Comparison of ENCODE assay signal across 8 cellular contexts in genomic region chr2:127884841-127885301, GRCh38. TPM values are rescaled to one million over a fixed set of nuclear protein-coding genes. Genes with fewer than 3 reads are reported as not detected.
A peak's percentile ranks its signal among the peaks of the same experiment; 100 is the strongest.
DNase-seq lines count a peak whose midpoint lies in the region; ATAC-seq, FAIRE-seq and TF ChIP-seq lines count a peak whose summit lies in the region.
"Not testable (repeated sequence)": the region's sequence is repeated elsewhere in the genome, so short reads cannot be mapped to it uniquely, and the experiment has no call there.

No MANE protein-coding gene starts in this region.

- not testable (repeated sequence) for DNase-seq in A673 (ENCODE audit: low spot score); H7; NT2/D1 (ENCODE audit: low read depth, low spot score); activated CD8-positive, alpha-beta memory T cell treated with anti-CD3 and anti-CD28 coated beads, Interleukin-2, amount 10 ng/mL, durations not matched to agents 7 days and 5 days; right cardiac atrium
- peak; percentile 50 for DNase-seq in colonic mucosa
- DNase-seq in myocyte (ENCODE audit: low read depth), result peak; percentile 34
- peak; percentile 51 for DNase-seq in small intestine

- peaks cover 24% of the 10 kb centered on the region for H3K36me3 Mint-ChIP-seq in activated CD8-positive, alpha-beta memory T cell treated with anti-CD3 and anti-CD28 coated beads, Interleukin-2, amount 10 ng/mL, durations not matched to agents 7 days and 5 days

- 1% methylated on average over 11 of the region's 11 CpGs for WGBS in right cardiac atrium
- 0% methylated on average over 9 to 11 of the region's 11 CpGs for WGBS in small intestine, 3 donors

- H3K4me1 Mint-ChIP-seq in activated CD8-positive, alpha-beta memory T cell treated with anti-CD3 and anti-CD28 coated beads, Interleukin-2, amount 10 ng/mL, durations not matched to agents 7 days and 5 days, result peaks cover 45% of the 10 kb centered on the region

- BruUV-seq in A673 (replicated peaks; lab: Mats Ljungman, UMichigan), result not testable (repeated sequence)

- peak overlapping the region; percentile 74 for H3K27ac Mint-ChIP-seq in activated CD8-positive, alpha-beta memory T cell treated with anti-CD3 and anti-CD28 coated beads, Interleukin-2, amount 10 ng/mL, durations not matched to agents 7 days and 5 days

- H3K4me3 Mint-ChIP-seq in activated CD8-positive, alpha-beta memory T cell treated with anti-CD3 and anti-CD28 coated beads, Interleukin-2, amount 10 ng/mL, durations not matched to agents 7 days and 5 days, result peak overlapping the region; percentile 82

- intact Hi-C loops in A673 (cut with micrococcal nuclease; ENCODE audit: unreplicated experiment); colonic mucosa (cut with DNase I); right cardiac atrium (cut with DNase I): not testable (repeated sequence)

- TF ChIP-seq CTCF in A673 (conservative IDR thresholded peaks at IDR 0.05; ENCODE audit: low read depth, low read length); colonic mucosa (IDR thresholded peaks at IDR 0.05): not testable (repeated sequence)

- H3K9ac ChIP-seq in NT2/D1 (ENCODE audit: insufficient read length, low read depth) (peak overlapping the region; percentile 71), colonic mucosa (ENCODE audit: low read depth in 2 of 2, low read length in 2 of 2) (peak overlapping the region; percentile 65 to 80)

- H3K27ac ChIP-seq in A673 (ENCODE audit: low read depth, low read length, poor library complexity, severe bottlenecking) (peak overlapping the region; percentile 58), colonic mucosa (peak overlapping the region; percentile 81), right cardiac atrium (ENCODE audit: low read length) (peak overlapping the region; percentile 60), small intestine (ENCODE audit: low read depth in 1 of 2, low read length in 1 of 2) (peak overlapping the region in 1 of 2 donors; percentile 50)

- not testable (repeated sequence) for H3K27me3 ChIP-seq in A673 (replicated peaks; ENCODE audit: insufficient read depth, low read depth, low read length, poor library complexity); H7 (ENCODE audit: control insufficient read depth, insufficient read depth, low read length); NT2/D1 (ENCODE audit: insufficient read depth, insufficient read length); colonic mucosa; right cardiac atrium (ENCODE audit: control insufficient read depth, insufficient read depth); small intestine (ENCODE audit: control insufficient read depth in 2 of 2, insufficient read depth in 2 of 2, low read length in 2 of 2)

- peak overlapping the region; percentile 60 for H3K4me3 ChIP-seq in A673 (ENCODE audit: low read depth, low read length, poor library complexity, severe bottlenecking)
- peak overlapping the region; percentile 45 for H3K4me3 ChIP-seq in H7 (ENCODE audit: insufficient read depth, low read depth, low read length)
- H3K4me3 ChIP-seq in NT2/D1 (ENCODE audit: insufficient read length, low read depth), result peak overlapping the region; percentile 48
- H3K4me3 ChIP-seq in colonic mucosa, result peak overlapping the region; percentile 59
- H3K4me3 ChIP-seq in right cardiac atrium (ENCODE audit: low read length), result peak overlapping the region; percentile 50
- peak overlapping the region; percentile 15 to 62 for H3K4me3 ChIP-seq in small intestine (ENCODE audit: low read depth in 1 of 2, low read length in 2 of 2)

- POLR2A ChIA-PET in A673 (lab: Charles Lee; ENCODE audit: low non-redundant PET), result not testable (repeated sequence)

- not testable (repeated sequence) for ATAC-seq in activated CD8-positive, alpha-beta memory T cell treated with anti-CD3 and anti-CD28 coated beads, Interleukin-2, amount 10 ng/mL, durations not matched to agents 7 days and 5 days
- peak in 1 of 2 donors; percentile 5 for ATAC-seq in right cardiac atrium

- CTCF ChIA-PET in A673 (lab: Charles Lee), result not testable (repeated sequence)
- CTCF ChIA-PET in activated CD8-positive, alpha-beta memory T cell treated with anti-CD3 and anti-CD28 coated beads, Interleukin-2, amount 10 ng/mL, durations not matched to agents 7 days and 5 days (lab: Charles Lee), result interaction anchor here (1.0 to 1.2 kb wide), 2 partner anchors 9 to 19 kb away, joined by 3 to 5 read pairs; no protein-coding TSS in a partner anchor

- H3K9me3 Mint-ChIP-seq in activated CD8-positive, alpha-beta memory T cell treated with anti-CD3 and anti-CD28 coated beads, Interleukin-2, amount 10 ng/mL, durations not matched to agents 7 days and 5 days (ENCODE audit: low read depth), result not testable (repeated sequence)

- H3K27me3 Mint-ChIP-seq in activated CD8-positive, alpha-beta memory T cell treated with anti-CD3 and anti-CD28 coated beads, Interleukin-2, amount 10 ng/mL, durations not matched to agents 7 days and 5 days, result not testable (repeated sequence)

- H3K4me1 ChIP-seq in A673 (ENCODE audit: insufficient read depth, low read length, poor library complexity, severe bottlenecking) (peaks cover 17% of the 10 kb centered on the region), small intestine (ENCODE audit: control insufficient read depth in 2 of 2, insufficient read depth in 1 of 2, low read depth in 1 of 2, low read length in 1 of 2) (peaks cover 0 to 12% of the 10 kb centered on the region in 2 donors)
- H3K4me1 ChIP-seq in NT2/D1 (ENCODE audit: insufficient read depth, insufficient read length); colonic mucosa; right cardiac atrium (ENCODE audit: control insufficient read depth, insufficient read depth, low read length): not testable (repeated sequence)

- H3K36me3 ChIP-seq in A673 (ENCODE audit: insufficient read depth, low read length, poor library complexity, severe bottlenecking) (peaks cover 20% of the 10 kb centered on the region), NT2/D1 (ENCODE audit: insufficient read depth, insufficient read length, low read length) (peaks cover 50% of the 10 kb centered on the region)
- not testable (repeated sequence) for H3K36me3 ChIP-seq in H7 (replicated peaks; ENCODE audit: control insufficient read depth, insufficient read depth, low read length); colonic mucosa; small intestine (ENCODE audit: control insufficient read depth in 2 of 2, insufficient read depth in 2 of 2, low read length in 2 of 2)

- H3K9me3 ChIP-seq in A673 (ENCODE audit: low read depth, low read length, poor library complexity, severe bottlenecking); NT2/D1 (ENCODE audit: insufficient read depth, low read length); colonic mucosa; right cardiac atrium (ENCODE audit: control insufficient read depth, low read length); small intestine (ENCODE audit: control insufficient read depth, low read depth): not testable (repeated sequence)

- not testable (repeated sequence) for FAIRE-seq in small intestine (lab: Jason Lieb, UNC)

RNA-seq across cellular contexts. Expression of gene AMMECR1L, which starts 0.9 kb away (rescaled TPM):
- total RNA-seq in A673 (2021), result 24.1 and 26.0 TPM in 2 replicates
- 11.2 and 12.1 TPM in 2 replicates for total RNA-seq in H7 (2014; rRNA removed; shearing (Covaris generic))
- 10 to 100 TPM; 13.3 to 18.5 TPM for total RNA-seq in activated CD8-positive, alpha-beta memory T cell treated with anti-CD3 and anti-CD28 coated beads, Interleukin-2, amount 10 ng/mL, durations not matched to agents 7 days and 5 days
- 10 to 100 TPM; 10.5 to 15.7 TPM for total RNA-seq in colonic mucosa
- total RNA-seq in right cardiac atrium, result 10 to 100 TPM in 3 of 4 donors, 1 to 10 TPM in 1; 9.8 to 12.1 (median 10.7) TPM
- polyA plus RNA-seq in right cardiac atrium, result 5.4 TPM
- 10.2 and 10.3 TPM in 2 replicates for total RNA-seq in myocyte
- 18.3 TPM for polyA plus RNA-seq in myocyte (2012)
- 10 to 100 TPM in 1 of 3 donors, 1 to 10 TPM in 2; 8.2 to 10.1 (median 8.4) TPM for polyA plus RNA-seq in small intestine

RNA-seq across cellular contexts. Expression of gene POLR2D, which starts 26.9 kb away (rescaled TPM):
- 88.4 and 90.0 TPM in 2 replicates for total RNA-seq in A673 (2021)
- 24.8 and 32.7 TPM in 2 replicates for total RNA-seq in H7 (2014; rRNA removed; shearing (Covaris generic))
- total RNA-seq in activated CD8-positive, alpha-beta memory T cell treated with anti-CD3 and anti-CD28 coated beads, Interleukin-2, amount 10 ng/mL, durations not matched to agents 7 days and 5 days, result 10 to 100 TPM; 52.3 to 56.4 TPM
- 10 to 100 TPM; 23.5 to 32.7 TPM for total RNA-seq in colonic mucosa
- total RNA-seq in right cardiac atrium, result 10 to 100 TPM; 16.1 to 22.1 (median 20.9) TPM
- 10.7 TPM for polyA plus RNA-seq in right cardiac atrium
- total RNA-seq in myocyte, result 21.7 and 25.8 TPM in 2 replicates
- polyA plus RNA-seq in myocyte (2012), result 20.1 TPM
- 10 to 100 TPM in 1 of 3 donors, 1 to 10 TPM in 2; 5.6 to 15.9 (median 9.5) TPM for polyA plus RNA-seq in small intestine
